In genomic region chr2:558302-558642, GRCh38 we compare ENCODE assay signal across 25 cellular contexts.
DNase-seq lines count a peak whose midpoint lies in the region; ATAC-seq and TF ChIP-seq lines count a peak whose summit lies in the region.
"Had no signal": no experiment of that assay in that cellular context is flagged by ENCODE, and none has a peak within 500 bp of the region (broad histone marks: within the 10 kb centered on the region; RNA-seq: fewer than 3 reads in every experiment).

No MANE protein-coding gene starts in this region.

- no peaks in the 10 kb centered on the region for H3K4me1 ChIP-seq in adipocyte (ENCODE audit: control insufficient read depth, insufficient read depth, low read length)
- no peaks in the 10 kb centered on the region for H3K4me1 ChIP-seq in thoracic aorta (ENCODE audit: control insufficient read depth in 1 of 2, low read depth in 2 of 2)
- H3K4me1 ChIP-seq: BE2C, SJCRH30 had no signal

- peak overlapping the region; percentile 7 for H3K4me3 Mint-ChIP-seq in activated naive CD8-positive, alpha-beta T cell
- no peak overlapping the region for H3K4me3 Mint-ChIP-seq in activated naive CD8-positive, alpha-beta T cell treated with anti-CD3 and anti-CD28 coated beads for 36 hours
- H3K4me3 Mint-ChIP-seq in natural killer cell, result peak overlapping the region; percentile 37

- ATAC-seq in natural killer cell (no peak), thoracic aorta (ENCODE audit: insufficient number of reproducible peaks, low FRiP score, low read depth) (no peak)
- ATAC-seq: Panc1 had no signal

- no peaks in the 10 kb centered on the region for H3K4me1 Mint-ChIP-seq in activated naive CD8-positive, alpha-beta T cell (ENCODE audit: low read depth)
- no peaks in the 10 kb centered on the region for H3K4me1 Mint-ChIP-seq in activated naive CD8-positive, alpha-beta T cell treated with anti-CD3 and anti-CD28 coated beads for 36 hours
- H3K4me1 Mint-ChIP-seq in natural killer cell, result peaks cover 5 to 14% of the 10 kb centered on the region in 2 donors

- no peak for DNase-seq in activated naive CD8-positive, alpha-beta T cell treated with anti-CD3 and anti-CD28 coated beads for 36 hours
- DNase-seq in adipocyte (ENCODE audit: low read depth), result no peak
- no peak for DNase-seq in natural killer cell
- no peak for DNase-seq in thoracic aorta (ENCODE audit: low spot score)
- no peak for DNase-seq in activated T-cell treated with anti-CD3 and anti-CD28 coated beads, Interleukin-2, amount 50 U/mL, for 1 hour
- no peak for DNase-seq in foreskin melanocyte
- no peak for DNase-seq in HT-29 (ENCODE audit: low spot score)
- DNase-seq: 8988T, ACHN, BE2C, Calu3, DMS79 treated with DMSO at 0.1 percent for 48 hours, GF-D8, GOT3, HCEC 1CT, IMR-90, NCI-H1048, NCI-H1417 treated with DMSO at 0.1 percent for 48 hours, NCI-H1694 treated with DMSO at 0.1 percent for 48 hours, NCI-H226, NCI-H510A, SJCRH30 had no signal

- H3K9ac ChIP-seq in adipocyte (ENCODE audit: low read length), result no peak overlapping the region
- H3K9ac ChIP-seq: KMS-11 had no signal

- H3K4me3 ChIP-seq in adipocyte (ENCODE audit: low read length), result peak overlapping the region; percentile 43
- H3K4me3 ChIP-seq in thoracic aorta, result peak overlapping the region; percentile 45
- H3K4me3 ChIP-seq: SJCRH30 had no signal

- H3K9me3 ChIP-seq in adipocyte (ENCODE audit: control insufficient read depth, low read length) (no peaks in the 10 kb centered on the region), thoracic aorta (no peaks in the 10 kb centered on the region)
- H3K9me3 ChIP-seq: BE2C, SJCRH30 had no signal

- no peak overlapping the region for H3K27ac ChIP-seq in thoracic aorta
- H3K27ac ChIP-seq: KMS-11, SJCRH30 had no signal

- intact Hi-C loops in natural killer cell (cut with micrococcal nuclease), result no loop called here

- H3K36me3 ChIP-seq in adipocyte (ENCODE audit: control insufficient read depth, insufficient read depth, low read length, severe bottlenecking) (no peaks in the 10 kb centered on the region), thoracic aorta (no peaks in the 10 kb centered on the region)
- H3K36me3 ChIP-seq: BE2C, SJCRH30 had no signal

- H3K27ac Mint-ChIP-seq in activated naive CD8-positive, alpha-beta T cell, result no peak overlapping the region
- no peak overlapping the region for H3K27ac Mint-ChIP-seq in activated naive CD8-positive, alpha-beta T cell treated with anti-CD3 and anti-CD28 coated beads for 36 hours
- no peak overlapping the region for H3K27ac Mint-ChIP-seq in natural killer cell

- peaks cover 9% of the 10 kb centered on the region for H3K27me3 Mint-ChIP-seq in activated naive CD8-positive, alpha-beta T cell
- H3K27me3 Mint-ChIP-seq in activated naive CD8-positive, alpha-beta T cell treated with anti-CD3 and anti-CD28 coated beads for 36 hours, result peaks cover 14% of the 10 kb centered on the region
- peaks cover 30 to 59% of the 10 kb centered on the region in 2 donors for H3K27me3 Mint-ChIP-seq in natural killer cell (ENCODE audit: low read depth in 2 of 2)

- peaks cover 13% of the 10 kb centered on the region for H3K27me3 ChIP-seq in adipocyte (replicated peaks; ENCODE audit: control insufficient read depth, insufficient read depth, low read length)
- no peaks in the 10 kb centered on the region for H3K27me3 ChIP-seq in thoracic aorta (replicated peaks; ENCODE audit: insufficient read depth)
- H3K27me3 ChIP-seq: BE2C had no signal

- H3K36me3 Mint-ChIP-seq in activated naive CD8-positive, alpha-beta T cell, result no peaks in the 10 kb centered on the region
- no peaks in the 10 kb centered on the region for H3K36me3 Mint-ChIP-seq in activated naive CD8-positive, alpha-beta T cell treated with anti-CD3 and anti-CD28 coated beads for 36 hours
- H3K36me3 Mint-ChIP-seq in natural killer cell, result no peaks in the 10 kb centered on the region

- no peaks in the 10 kb centered on the region for H3K9me3 Mint-ChIP-seq in activated naive CD8-positive, alpha-beta T cell (ENCODE audit: low read depth)
- no peaks in the 10 kb centered on the region for H3K9me3 Mint-ChIP-seq in activated naive CD8-positive, alpha-beta T cell treated with anti-CD3 and anti-CD28 coated beads for 36 hours
- H3K9me3 Mint-ChIP-seq in natural killer cell, result no peaks in the 10 kb centered on the region

- TF ChIP-seq CTCF in natural killer cell (IDR thresholded peaks at IDR 0.05) (no peak), thoracic aorta (IDR thresholded peaks at IDR 0.05) (no peak)
